In genomic region chr17:79339311-79339710, GRCh38 we compare ENCODE assay signal across 15 cellular contexts.
A peak's percentile ranks its signal among the peaks of the same experiment; 100 is the strongest.
DNase-seq lines count a peak whose midpoint lies in the region; ATAC-seq, FAIRE-seq and TF ChIP-seq lines count a peak whose summit lies in the region.
"Had no signal": no experiment of that assay in that cellular context is flagged by ENCODE, and none has a peak within 500 bp of the region (broad histone marks: within the 10 kb centered on the region; RNA-seq: fewer than 3 reads in every experiment).

No MANE protein-coding gene starts in this region.

- TF ChIP-seq CTCF in activated B cell treated with CpG ODN at 0.5 μM for 24 hours (IDR thresholded peaks at IDR 0.05): no peak

- POLR2A ChIA-PET in activated B cell treated with CpG ODN at 0.5 μM for 24 hours (lab: Charles Lee): interaction anchor here (0.6 to 2.1 kb wide), 2 partner anchors 49 to 1219 kb away, joined by 3 to 4 read pairs; no protein-coding TSS in a partner anchor

- H3K4me3 Mint-ChIP-seq in IgD-negative memory B cell: peak overlapping the region in 1 of 4 donors; percentile 33
- H3K4me3 Mint-ChIP-seq in activated B cell treated with CpG ODN at 0.5 μM for 24 hours: no peak overlapping the region
- H3K4me3 Mint-ChIP-seq in naive B cell: peak overlapping the region in 4 of 8 donors; percentile 49 to 93 (median 82)
- H3K4me3 Mint-ChIP-seq: CD14-positive monocyte; CD8-positive, alpha-beta memory T cell; H9 had no signal

- ATAC-seq in activated B cell treated with CpG ODN at 0.5 μM for 24 hours (ENCODE audit: low read depth) (no peak), naive B cell (ENCODE audit: low read depth in 2 of 2) (no peak), GM18520 (IDR thresholded peaks at IDR 0.05; ENCODE audit: unreplicated experiment) (no peak)

- H4K20me1 ChIP-seq in BLaER1: peaks cover 12% of the 10 kb centered on the region; the same call in 1 of the 2 replicates

- FAIRE-seq in frontal cortex (lab: Jason Lieb, UNC): no peak
- FAIRE-seq: G401.6, GM12892, GM19239 had no signal

- H3K36me3 Mint-ChIP-seq in IgD-negative memory B cell: no peaks in the 10 kb centered on the region
- no peaks in the 10 kb centered on the region for H3K36me3 Mint-ChIP-seq in activated B cell treated with CpG ODN at 0.5 μM for 24 hours (ENCODE audit: low read depth)
- H3K36me3 Mint-ChIP-seq in naive B cell: no peaks in the 10 kb centered on the region
- H3K36me3 Mint-ChIP-seq: CD14-positive monocyte; CD8-positive, alpha-beta memory T cell had no signal

- intact Hi-C loops in activated B cell treated with CpG ODN at 0.5 μM for 24 hours (cut with micrococcal nuclease): no loop called here

- no peak overlapping the region for H3K9ac ChIP-seq in BLaER1

- H3K4me2 ChIP-seq in BLaER1: peak overlapping the region; percentile 75; the same call in 1 of the 2 replicates

- H3K27me3 ChIP-seq in BLaER1: no peaks in the 10 kb centered on the region

- no peaks in the 10 kb centered on the region for H3K9me3 ChIP-seq in BLaER1

- H3K27me3 Mint-ChIP-seq in IgD-negative memory B cell (peaks cover 4% of the 10 kb centered on the region), activated B cell treated with CpG ODN at 0.5 μM for 24 hours (peaks cover 6% of the 10 kb centered on the region), naive B cell (peaks cover 5 to 11% (median 8%) of the 10 kb centered on the region in 3 donors)

- H3K9me3 Mint-ChIP-seq in IgD-negative memory B cell (peaks cover 2 to 3% (median 3%) of the 10 kb centered on the region in 3 donors), activated B cell treated with CpG ODN at 0.5 μM for 24 hours (peaks cover 2% of the 10 kb centered on the region), naive B cell (peaks cover 3 to 7% (median 3%) of the 10 kb centered on the region in 7 donors)
- H3K9me3 Mint-ChIP-seq: CD8-positive, alpha-beta memory T cell; H9 had no signal

- DNase-seq in activated B cell treated with CpG ODN at 0.5 μM for 24 hours (no peak), naive B cell (no peak), SK-N-DZ (ENCODE audit: low spot score) (no peak), SKM-1 (lab: John Stamatoyannopoulos, UW; ENCODE audit: unreplicated experiment) (no peak), frontal cortex (ENCODE audit: low spot score in 2 of 2) (no peak)
- DNase-seq: CD8-positive, alpha-beta memory T cell; GOT3; H9 had no signal

- peaks cover 36% of the 10 kb centered on the region for H3K4me1 ChIP-seq in BLaER1

- H3K4me1 Mint-ChIP-seq in IgD-negative memory B cell: peaks cover 4 to 30% (median 26%) of the 10 kb centered on the region in 3 donors
- H3K4me1 Mint-ChIP-seq in activated B cell treated with CpG ODN at 0.5 μM for 24 hours: peaks cover 51% of the 10 kb centered on the region
- peaks cover 25 to 55% (median 42%) of the 10 kb centered on the region in 3 donors for H3K4me1 Mint-ChIP-seq in naive B cell
- H3K4me1 Mint-ChIP-seq: CD14-positive monocyte; CD8-positive, alpha-beta memory T cell had no signal

- no peak overlapping the region for H3K27ac ChIP-seq in BLaER1

- no peaks in the 10 kb centered on the region for H3K36me3 ChIP-seq in BLaER1

- peak overlapping the region in 2 of 3 donors; percentile 19 to 97 for H3K27ac Mint-ChIP-seq in IgD-negative memory B cell
- peak overlapping the region; percentile 97 for H3K27ac Mint-ChIP-seq in activated B cell treated with CpG ODN at 0.5 μM for 24 hours
- peak overlapping the region; percentile 44 to 99 (median 89) for H3K27ac Mint-ChIP-seq in naive B cell
- H3K27ac Mint-ChIP-seq: CD8-positive, alpha-beta memory T cell had no signal

- CTCF ChIA-PET in activated B cell treated with CpG ODN at 0.5 μM for 24 hours (lab: Charles Lee): interaction anchor here (3.2 kb wide), 1 partner anchor 53 kb away, joined by 16 read pairs; no protein-coding TSS in a partner anchor

- H3K4me3 ChIP-seq in BLaER1: no peak overlapping the region
